In genomic region chr9:119333507-119334229, GRCh38 we compare ENCODE assay signal across 23 cellular contexts. TPM values are rescaled to one million over a fixed set of nuclear protein-coding genes. Genes with fewer than 3 reads are reported as not detected.
"Had no signal": no experiment of that assay in that cellular context is flagged by ENCODE, and none has a peak within 500 bp of the region (broad histone marks: within the 10 kb centered on the region; RNA-seq: fewer than 3 reads in every experiment).

No MANE protein-coding gene starts in this region.

- H3K36me3 Mint-ChIP-seq: activated CD8-positive, alpha-beta memory T cell treated with anti-CD3 and anti-CD28 coated beads, Interleukin-2, amount 10 ng/mL, durations not matched to agents 7 days and 5 days; activated naive CD4-positive, alpha-beta T cell treated with anti-CD3 and anti-CD28 coated beads, Interleukin-2, amount 50 U/mL, for 72 hours; natural killer cell treated with Interleukin-12 subunit alpha and Interleukin-12 subunit beta and Interleukin-15 and Interleukin-18, amount 100 ng/mL, for 72 hours had no signal

- ATAC-seq: activated CD4-positive, CD25-positive, alpha-beta regulatory T cell treated with anti-CD3 and anti-CD28 coated beads, Interleukin-2, amount 50 U/mL, for 24 hours; activated CD8-positive, alpha-beta memory T cell treated with anti-CD3 and anti-CD28 coated beads, Interleukin-2, amount 10 ng/mL, durations not matched to agents 7 days and 5 days; activated CD8-positive, alpha-beta T cell treated with anti-CD3 and anti-CD28 coated beads for 36 hours; activated naive CD4-positive, alpha-beta T cell treated with anti-CD3 and anti-CD28 coated beads, Interleukin-2, amount 50 U/mL, for 72 hours; heart left ventricle; natural killer cell treated with Interleukin-12 subunit alpha and Interleukin-12 subunit beta and Interleukin-15 and Interleukin-18, amount 100 ng/mL, for 72 hours; pancreas; psoas muscle; T-helper 17 cell had no signal

- H3K4me1 Mint-ChIP-seq: activated CD4-positive, alpha-beta T cell treated with anti-CD3 and anti-CD28 coated beads, Interleukin-2, amount 10 ng/mL, durations not matched to agents 24 days and 14 days; activated CD8-positive, alpha-beta memory T cell treated with anti-CD3 and anti-CD28 coated beads, Interleukin-2, amount 10 ng/mL, durations not matched to agents 7 days and 5 days; T-helper 17 cell had no signal

- DNase-seq: activated CD4-positive, alpha-beta T cell treated with anti-CD3 and anti-CD28 coated beads, Interleukin-2, amount 10 ng/mL, durations not matched to agents 24 days and 14 days; activated CD8-positive, alpha-beta memory T cell treated with anti-CD3 and anti-CD28 coated beads, Interleukin-2, amount 10 ng/mL, durations not matched to agents 7 days and 5 days; activated CD8-positive, alpha-beta T cell treated with anti-CD3 and anti-CD28 coated beads for 36 hours; activated T-cell treated with anti-CD3 and anti-CD28 coated beads, Interleukin-2, amount 50 U/mL, for 1 hour; aorta; heart left ventricle; kidney; midbrain; pancreas; psoas muscle; stimulated activated CD4-positive, alpha-beta T cell treated with anti-CD3 and anti-CD28 coated beads, Interleukin-4, amount 100 ng/mL, for 4 hours; SW 1271; T-helper 17 cell; tibial artery had no signal

- H3K4me3 Mint-ChIP-seq: activated CD4-positive, alpha-beta T cell treated with anti-CD3 and anti-CD28 coated beads, Interleukin-2, amount 10 ng/mL, durations not matched to agents 24 days and 14 days; activated CD8-positive, alpha-beta memory T cell treated with anti-CD3 and anti-CD28 coated beads, Interleukin-2, amount 10 ng/mL, durations not matched to agents 7 days and 5 days; activated CD8-positive, alpha-beta T cell treated with anti-CD3 and anti-CD28 coated beads for 36 hours; natural killer cell treated with Interleukin-12 subunit alpha and Interleukin-12 subunit beta and Interleukin-15 and Interleukin-18, amount 100 ng/mL, for 72 hours; stimulated activated naive CD8-positive, alpha-beta T cell treated with anti-CD3 and anti-CD28 coated beads, Interleukin-15, Interleukin-2, amounts not matched to agents 100 ng/mL and 50 ng/mL, for 24 hours; T-helper 17 cell had no signal

- H3K27me3 ChIP-seq: heart left ventricle, pancreas, right atrium auricular region, tibial artery had no signal

- H3K4me1 ChIP-seq: pancreas, psoas muscle had no signal

- H3K36me3 ChIP-seq: heart left ventricle, pancreas, right atrium auricular region, tibial artery had no signal

- H3K9me3 ChIP-seq: pancreas, psoas muscle had no signal

- H3K27ac ChIP-seq: coronary artery, epithelial cell of prostate, heart left ventricle, pancreas, psoas muscle, right atrium auricular region, tibial artery had no signal

- H3K27me3 Mint-ChIP-seq: activated CD4-positive, alpha-beta T cell treated with anti-CD3 and anti-CD28 coated beads, Interleukin-2, amount 10 ng/mL, durations not matched to agents 24 days and 14 days; activated CD8-positive, alpha-beta memory T cell treated with anti-CD3 and anti-CD28 coated beads, Interleukin-2, amount 10 ng/mL, durations not matched to agents 7 days and 5 days; activated CD8-positive, alpha-beta T cell treated with anti-CD3 and anti-CD28 coated beads for 36 hours; natural killer cell treated with Interleukin-12 subunit alpha and Interleukin-12 subunit beta and Interleukin-15 and Interleukin-18, amount 100 ng/mL, for 72 hours; stimulated activated naive CD8-positive, alpha-beta T cell treated with anti-CD3 and anti-CD28 coated beads, Interleukin-15, Interleukin-2, amounts not matched to agents 100 ng/mL and 50 ng/mL, for 24 hours; T-helper 17 cell had no signal

- H3K4me3 ChIP-seq: coronary artery, heart left ventricle, lung, pancreas, psoas muscle, right atrium auricular region, tibial artery had no signal

- H3K27ac Mint-ChIP-seq: activated CD4-positive, alpha-beta T cell treated with anti-CD3 and anti-CD28 coated beads, Interleukin-2, amount 10 ng/mL, durations not matched to agents 24 days and 14 days; activated CD8-positive, alpha-beta memory T cell treated with anti-CD3 and anti-CD28 coated beads, Interleukin-2, amount 10 ng/mL, durations not matched to agents 7 days and 5 days; activated CD8-positive, alpha-beta T cell treated with anti-CD3 and anti-CD28 coated beads for 36 hours; activated naive CD4-positive, alpha-beta T cell treated with anti-CD3 and anti-CD28 coated beads, Interleukin-2, amount 50 U/mL, for 72 hours; natural killer cell treated with Interleukin-12 subunit alpha and Interleukin-12 subunit beta and Interleukin-15 and Interleukin-18, amount 100 ng/mL, for 72 hours; stimulated activated naive CD8-positive, alpha-beta T cell treated with anti-CD3 and anti-CD28 coated beads, Interleukin-15, Interleukin-2, amounts not matched to agents 100 ng/mL and 50 ng/mL, for 24 hours; T-helper 17 cell had no signal

RNA-seq across cellular contexts. Expression of gene BRINP1, which starts 35.6 kb away (rescaled TPM):
- total RNA-seq: activated CD4-positive, alpha-beta T cell treated with anti-CD3 and anti-CD28 coated beads, Interleukin-2, amount 10 ng/mL, durations not matched to agents 24 days and 14 days; activated CD8-positive, alpha-beta memory T cell treated with anti-CD3 and anti-CD28 coated beads, Interleukin-2, amount 10 ng/mL, durations not matched to agents 7 days and 5 days; activated CD8-positive, alpha-beta T cell treated with anti-CD3 and anti-CD28 coated beads for 36 hours; activated naive CD4-positive, alpha-beta T cell treated with anti-CD3 and anti-CD28 coated beads, Interleukin-2, amount 50 U/mL, for 72 hours; natural killer cell treated with Interleukin-12 subunit alpha and Interleukin-12 subunit beta and Interleukin-15 and Interleukin-18, amount 100 ng/mL, for 72 hours; T-helper 17 cell had no signal
- polyA plus RNA-seq: adipose tissue had no signal
